21 cellular contexts compared by ENCODE assay signal in genomic region chr2:231185050-231185725, GRCh38. TPM values are rescaled to one million over a fixed set of nuclear protein-coding genes. Genes with fewer than 3 reads are reported as not detected.
A peak's percentile ranks its signal among the peaks of the same experiment; 100 is the strongest.
DNase-seq lines count a peak whose midpoint lies in the region; ATAC-seq, FAIRE-seq and TF ChIP-seq lines count a peak whose summit lies in the region.
"Had no signal": no experiment of that assay in that cellular context is flagged by ENCODE, and none has a peak within 500 bp of the region (broad histone marks: within the 10 kb centered on the region; RNA-seq: fewer than 3 reads in every experiment).

No MANE protein-coding gene starts in this region.

- H3K27ac Mint-ChIP-seq in activated CD4-positive, alpha-beta memory T cell treated with anti-CD3 and anti-CD28 coated beads for 36 hours: no peak overlapping the region
- H3K27ac Mint-ChIP-seq in activated CD4-positive, alpha-beta memory T cell treated with anti-CD3 and anti-CD28 coated beads, Interleukin-2, amount 10 ng/mL, durations not matched to agents 7 days and 5 days: no peak overlapping the region
- no peak overlapping the region for H3K27ac Mint-ChIP-seq in nephron progenitor cell
- H3K27ac Mint-ChIP-seq: B cell, nephron had no signal

- H3K36me3 ChIP-seq in endothelial cell of umbilical vein (ENCODE audit: control insufficient read depth in 2 of 2, extremely low read depth in 1 of 2, insufficient read depth in 2 of 2, low read length in 2 of 2): no peaks in the 10 kb centered on the region
- no peaks in the 10 kb centered on the region for H3K36me3 ChIP-seq in neuronal stem cell (replicated peaks in 1 of 2; ENCODE audit: control insufficient read depth in 2 of 2, insufficient read depth in 2 of 2, low read length in 2 of 2)
- H3K36me3 ChIP-seq in upper lobe of right lung: no peaks in the 10 kb centered on the region
- H3K36me3 ChIP-seq: tibial nerve had no signal

- H2BK120ac ChIP-seq in neuronal stem cell (ENCODE audit: low read depth, low read length): no peak overlapping the region

- no peaks in the 10 kb centered on the region for H3K9me1 ChIP-seq in endothelial cell of umbilical vein (replicated peaks; ENCODE audit: control insufficient read depth, extremely low read depth, insufficient read depth, low read length)

- H3K4me3 ChIP-seq in endothelial cell of umbilical vein (replicated peaks in 1 of 3; ENCODE audit: insufficient read depth in 1 of 3, low read depth in 1 of 3, low read length in 3 of 3): no peak overlapping the region
- no peak overlapping the region for H3K4me3 ChIP-seq in neuronal stem cell (ENCODE audit: low read length in 2 of 2)
- no peak overlapping the region for H3K4me3 ChIP-seq in upper lobe of right lung
- H3K4me3 ChIP-seq: tibial nerve had no signal

- H3K9me3 ChIP-seq in endothelial cell of umbilical vein (replicated peaks; ENCODE audit: control insufficient read depth, insufficient read depth, low read length) (no peaks in the 10 kb centered on the region), neuronal stem cell (replicated peaks in 1 of 2; ENCODE audit: control insufficient read depth in 2 of 2, insufficient read depth in 1 of 2, low read depth in 1 of 2, low read length in 2 of 2) (no peaks in the 10 kb centered on the region), upper lobe of right lung (no peaks in the 10 kb centered on the region)
- H3K9me3 ChIP-seq: tibial nerve had no signal

- no peak overlapping the region for H3K4me3 Mint-ChIP-seq in activated CD4-positive, alpha-beta memory T cell treated with anti-CD3 and anti-CD28 coated beads for 36 hours
- no peak overlapping the region for H3K4me3 Mint-ChIP-seq in activated CD4-positive, alpha-beta memory T cell treated with anti-CD3 and anti-CD28 coated beads, Interleukin-2, amount 10 ng/mL, durations not matched to agents 7 days and 5 days
- no peak overlapping the region for H3K4me3 Mint-ChIP-seq in nephron progenitor cell
- H3K4me3 Mint-ChIP-seq: B cell, nephron had no signal

- H4K20me1 ChIP-seq in endothelial cell of umbilical vein (replicated peaks; ENCODE audit: control insufficient read depth, extremely low read depth, insufficient read depth, low read length): no peaks in the 10 kb centered on the region

- peak overlapping the region; percentile 11 for H3K18ac ChIP-seq in neuronal stem cell (ENCODE audit: low read length)

- H3K36me3 Mint-ChIP-seq in activated CD4-positive, alpha-beta memory T cell treated with anti-CD3 and anti-CD28 coated beads for 36 hours: no peaks in the 10 kb centered on the region
- H3K36me3 Mint-ChIP-seq in activated CD4-positive, alpha-beta memory T cell treated with anti-CD3 and anti-CD28 coated beads, Interleukin-2, amount 10 ng/mL, durations not matched to agents 7 days and 5 days (ENCODE audit: low read depth): no peaks in the 10 kb centered on the region
- H3K36me3 Mint-ChIP-seq in nephron progenitor cell (ENCODE audit: low read depth): no peaks in the 10 kb centered on the region

- no peak for ATAC-seq in upper lobe of right lung

- CTCF ChIA-PET in activated CD4-positive, alpha-beta memory T cell treated with anti-CD3 and anti-CD28 coated beads for 36 hours (lab: Charles Lee): no interaction called here
- CTCF ChIA-PET in activated CD4-positive, alpha-beta memory T cell treated with anti-CD3 and anti-CD28 coated beads, Interleukin-2, amount 10 ng/mL, durations not matched to agents 7 days and 5 days (lab: Charles Lee): no interaction called here
- CTCF ChIA-PET in endothelial cell of umbilical vein (lab: Charles Lee): interaction anchor here (1.3 to 5.1 kb wide), 3 partner anchors 25 to 81 kb away, joined by 3 to 30 read pairs (median 3); no protein-coding TSS in a partner anchor

- H3K4ac ChIP-seq in neuronal stem cell (ENCODE audit: low read length): no peak overlapping the region

- H3K9me3 Mint-ChIP-seq in activated CD4-positive, alpha-beta memory T cell treated with anti-CD3 and anti-CD28 coated beads for 36 hours: no peaks in the 10 kb centered on the region
- no peaks in the 10 kb centered on the region for H3K9me3 Mint-ChIP-seq in activated CD4-positive, alpha-beta memory T cell treated with anti-CD3 and anti-CD28 coated beads, Interleukin-2, amount 10 ng/mL, durations not matched to agents 7 days and 5 days
- no peaks in the 10 kb centered on the region for H3K9me3 Mint-ChIP-seq in nephron progenitor cell
- H3K9me3 Mint-ChIP-seq: nephron had no signal

- no peak overlapping the region for H2BK15ac ChIP-seq in neuronal stem cell (ENCODE audit: low read length)

- peak overlapping the region; percentile 45 for H2BK5ac ChIP-seq in neuronal stem cell (ENCODE audit: low read length)

- H2BK12ac ChIP-seq in neuronal stem cell (ENCODE audit: low read length): no peak overlapping the region

- H3K9ac ChIP-seq in endothelial cell of umbilical vein (replicated peaks; ENCODE audit: extremely low read depth, insufficient read depth, low read length) (no peak overlapping the region), neuronal stem cell (ENCODE audit: low read depth, low read length, poor library complexity) (no peak overlapping the region)

- H3K27me3 ChIP-seq in endothelial cell of umbilical vein (ENCODE audit: control insufficient read depth in 2 of 2, insufficient read depth in 2 of 2, low read length in 2 of 2) (no peaks in the 10 kb centered on the region), neuronal stem cell (ENCODE audit: control insufficient read depth in 3 of 3, insufficient read depth in 3 of 3, low read depth in 1 of 3, low read length in 3 of 3) (peaks cover 0 to 5% (median 2%) of the 10 kb centered on the region in 3 experiments), upper lobe of right lung (no peaks in the 10 kb centered on the region)
- H3K27me3 ChIP-seq: tibial nerve had no signal

- peak overlapping the region; percentile 9 for H3K4me2 ChIP-seq in endothelial cell of umbilical vein (ENCODE audit: insufficient read depth, low read length)
- H3K4me2 ChIP-seq in neuronal stem cell (ENCODE audit: insufficient read depth, low read length, poor library complexity, severe bottlenecking): no peak overlapping the region

- peak overlapping the region; percentile 53 for H2AK5ac ChIP-seq in neuronal stem cell (ENCODE audit: low read depth, low read length)

- peak; percentile 1 for DNase-seq in activated CD4-positive, alpha-beta memory T cell treated with anti-CD3 and anti-CD28 coated beads for 36 hours
- DNase-seq in activated CD4-positive, alpha-beta memory T cell treated with anti-CD3 and anti-CD28 coated beads, Interleukin-2, amount 10 ng/mL, durations not matched to agents 7 days and 5 days: no peak
- DNase-seq in endothelial cell of umbilical vein (ENCODE audit: low read depth, low spot score) (peak; percentile 56), neuronal stem cell (ENCODE audit: low spot score) (no peak), upper lobe of right lung (no peak), nephron progenitor cell (no peak), NCI-H146 treated with DMSO at 0.1 percent for 48 hours (lab: John Stamatoyannopoulos, UW; ENCODE audit: unreplicated experiment) (no peak), HT-29 (ENCODE audit: low spot score) (no peak)
- DNase-seq: activated CD4-positive, alpha-beta T cell treated with anti-CD3 and anti-CD28 coated beads for 48 hours; activated naive CD4-positive, alpha-beta T cell; activated T-cell treated with anti-CD3 and anti-CD28 coated beads for 4 hours; cerebellar nuclear complex; Kasumi-1; NCI-H1417 treated with DMSO at 0.1 percent for 48 hours; NCI-H526 treated with DMSO at 0.1 percent for 48 hours; SHP77 had no signal

- H3K79me2 ChIP-seq in endothelial cell of umbilical vein (ENCODE audit: control insufficient read depth, insufficient read depth, low read length): no peaks in the 10 kb centered on the region

- dilution Hi-C loops in endothelial cell of umbilical vein (cut with MboI; ENCODE audit: extremely low pct_ligation_motif_present, low sequenced_read_pairs): no loop called here

- no CpG with 5 or more reads among the region's 11 CpGs for WGBS in neuronal stem cell (ENCODE audit: extremely low coverage in 2 of 2, insufficient read length in 2 of 2, insufficient replicate concordance in 1 of 2), 2 donors

- H3K27me3 Mint-ChIP-seq in activated CD4-positive, alpha-beta memory T cell treated with anti-CD3 and anti-CD28 coated beads for 36 hours: peaks cover 13% of the 10 kb centered on the region
- H3K27me3 Mint-ChIP-seq in activated CD4-positive, alpha-beta memory T cell treated with anti-CD3 and anti-CD28 coated beads, Interleukin-2, amount 10 ng/mL, durations not matched to agents 7 days and 5 days: peaks cover 7% of the 10 kb centered on the region
- peaks cover 14% of the 10 kb centered on the region for H3K27me3 Mint-ChIP-seq in nephron progenitor cell (ENCODE audit: low read depth, poor library complexity)

- intact Hi-C loops in activated CD4-positive, alpha-beta memory T cell treated with anti-CD3 and anti-CD28 coated beads for 36 hours (cut with micrococcal nuclease): no loop called here
- intact Hi-C loops in endothelial cell of umbilical vein (cut with micrococcal nuclease): no loop called here
- intact Hi-C loops in upper lobe of right lung (cut with DNase I): no loop called here

- H3K27ac ChIP-seq in endothelial cell of umbilical vein (ENCODE audit: insufficient read depth, low read depth, low read length) (peak overlapping the region; percentile 70), neuronal stem cell (replicated peaks; ENCODE audit: low read length) (no peak overlapping the region), upper lobe of right lung (peak overlapping the region; percentile 58)

- peak; percentile 80 for FAIRE-seq in endothelial cell of umbilical vein (lab: Jason Lieb, UNC)
- FAIRE-seq: astrocyte, keratinocyte had no signal

- H3K14ac ChIP-seq in neuronal stem cell (ENCODE audit: low read length): no peak overlapping the region

- H3K79me1 ChIP-seq in neuronal stem cell (ENCODE audit: low read depth, low read length): no peaks in the 10 kb centered on the region

- H3K4me1 Mint-ChIP-seq in activated CD4-positive, alpha-beta memory T cell treated with anti-CD3 and anti-CD28 coated beads for 36 hours (ENCODE audit: low read depth): peaks cover under 1% of the 10 kb centered on the region
- peaks cover 2% of the 10 kb centered on the region for H3K4me1 Mint-ChIP-seq in activated CD4-positive, alpha-beta memory T cell treated with anti-CD3 and anti-CD28 coated beads, Interleukin-2, amount 10 ng/mL, durations not matched to agents 7 days and 5 days
- H3K4me1 Mint-ChIP-seq in nephron progenitor cell: peaks cover 34% of the 10 kb centered on the region

- no peak for TF ChIP-seq POLR2A in endothelial cell of umbilical vein (IDR thresholded peaks at IDR 0.05; ENCODE audit: low read depth, low read length)

- H3K23ac ChIP-seq in neuronal stem cell (ENCODE audit: low read depth, low read length, poor library complexity): no peak overlapping the region

- H3K4me1 ChIP-seq in endothelial cell of umbilical vein (ENCODE audit: control insufficient read depth, extremely low read depth, insufficient read depth, low read length) (peaks cover 46% of the 10 kb centered on the region), neuronal stem cell (ENCODE audit: control insufficient read depth in 2 of 2, insufficient read depth in 1 of 2, low read depth in 1 of 2, low read length in 2 of 2) (peaks cover 0 to 9% of the 10 kb centered on the region in 2 donors), upper lobe of right lung (peaks cover 17% of the 10 kb centered on the region)

- TF ChIP-seq CTCF in endothelial cell of umbilical vein (IDR thresholded peaks at IDR 0.05; ENCODE audit: extremely low read depth in 1 of 2, insufficient read depth in 1 of 2, low read depth in 1 of 2, low read length in 2 of 2) (no peak), upper lobe of right lung (IDR thresholded peaks at IDR 0.05) (no peak), nephron progenitor cell (IDR thresholded peaks at IDR 0.05) (no peak)

- POLR2A ChIA-PET in activated CD4-positive, alpha-beta memory T cell treated with anti-CD3 and anti-CD28 coated beads for 36 hours (lab: Charles Lee): no interaction called here
- POLR2A ChIA-PET in activated CD4-positive, alpha-beta memory T cell treated with anti-CD3 and anti-CD28 coated beads, Interleukin-2, amount 10 ng/mL, durations not matched to agents 7 days and 5 days (lab: Charles Lee): interaction anchor here (1.2 kb wide), 1 partner anchor 10 kb away, joined by 3 read pairs; no protein-coding TSS in a partner anchor
- POLR2A ChIA-PET in endothelial cell of umbilical vein (lab: Charles Lee): no interaction called here

- H4K91ac ChIP-seq in neuronal stem cell (ENCODE audit: low read depth, low read length, poor library complexity): no peak overlapping the region

- H2AFZ ChIP-seq in endothelial cell of umbilical vein (ENCODE audit: low read depth, low read length) (peak overlapping the region; percentile 83), neuronal stem cell (ENCODE audit: low read length) (peak overlapping the region; percentile 34)

- no TSS peak for BruUV-seq in endothelial cell of umbilical vein (replicated peaks; lab: Mats Ljungman, UMichigan)

- no peak overlapping the region for H4K8ac ChIP-seq in neuronal stem cell (ENCODE audit: low read depth, low read length)

RNA-seq across cellular contexts. Expression of gene ARMC9, which starts 13.2 kb away (rescaled TPM):
- total RNA-seq in activated CD4-positive, alpha-beta memory T cell treated with anti-CD3 and anti-CD28 coated beads for 36 hours: 1 to 10 TPM; 3.0 TPM
- total RNA-seq in activated CD4-positive, alpha-beta memory T cell treated with anti-CD3 and anti-CD28 coated beads, Interleukin-2, amount 10 ng/mL, durations not matched to agents 7 days and 5 days: under 1 TPM; 0.50 to 0.55 TPM
- total RNA-seq in endothelial cell of umbilical vein (19.3 and 24.2 TPM in 2 replicates), upper lobe of right lung (37.1 TPM)
- 13.7 and 16.4 TPM in 2 replicates for polyA plus RNA-seq in endothelial cell of umbilical vein
- 17.0 and 19.5 TPM in 2 replicates for polyA plus RNA-seq in endothelial cell of umbilical vein (2011; cell fraction: cytosol; rRNA removed)
- 24.7 and 27.7 TPM in 2 replicates for polyA plus RNA-seq in endothelial cell of umbilical vein (2011; cell fraction: nucleus; rRNA removed)
- 19.3 TPM in 2 replicates for polyA plus RNA-seq in endothelial cell of umbilical vein (2012)
- 37.6 and 53.8 TPM in 2 replicates for polyA minus RNA-seq in endothelial cell of umbilical vein
- polyA minus RNA-seq in endothelial cell of umbilical vein (2011; cell fraction: cytosol; rRNA and poly(A)+ RNA removed): 6.8 TPM
- polyA minus RNA-seq in endothelial cell of umbilical vein (2011; cell fraction: nucleus; rRNA and poly(A)+ RNA removed): 33.1 and 44.2 TPM in 2 replicates
- polyA plus RNA-seq in neuronal stem cell (2013, experiment 1 of 2): 24.2 TPM
- 22.8 TPM for polyA plus RNA-seq in neuronal stem cell (2013, experiment 2 of 2)
- total RNA-seq in HT-29 (2014; rRNA removed; shearing (Covaris generic)): 26.2 and 29.7 TPM in 2 replicates

Comparison
In these comparisons a context has a peak if more than half of its experiments do, and no peak if none do; other contexts are left out.
1. DNase-seq: peak in activated CD4-positive, alpha-beta memory T cell treated with anti-CD3 and anti-CD28 coated beads for 36 hours (single experiment) and endothelial cell of umbilical vein (single experiment); none in activated CD4-positive, alpha-beta memory T cell treated with anti-CD3 and anti-CD28 coated beads, Interleukin-2, amount 10 ng/mL, durations not matched to agents 7 days and 5 days (single experiment), neuronal stem cell (single experiment), upper lobe of right lung (single experiment), nephron progenitor cell (single experiment), NCI-H146 treated with DMSO at 0.1 percent for 48 hours (single experiment) and HT-29 (single experiment).